33 cellular contexts compared by ENCODE assay signal in genomic region chr16:67039260-67040020, GRCh38. TPM values are rescaled to one million over a fixed set of nuclear protein-coding genes. Genes with fewer than 3 reads are reported as not detected.
DNase-seq lines count a peak whose midpoint lies in the region; ATAC-seq and TF ChIP-seq lines count a peak whose summit lies in the region.
"Had no signal": no experiment of that assay in that cellular context is flagged by ENCODE, and none has a peak within 500 bp of the region (broad histone marks: within the 10 kb centered on the region; RNA-seq: fewer than 3 reads in every experiment).

No MANE protein-coding gene starts in this region.

- peaks cover 37% of the 10 kb centered on the region for H3K36me3 ChIP-seq in osteoblast (ENCODE audit: insufficient read depth, low read length)
- H3K36me3 ChIP-seq in BE2C = peaks cover 38% of the 10 kb centered on the region
- H3K36me3 ChIP-seq: neutrophil had no signal

- H3K79me2 ChIP-seq in osteoblast (ENCODE audit: insufficient read depth, low read length) = peaks cover 96% of the 10 kb centered on the region

- H2AFZ ChIP-seq in osteoblast (ENCODE audit: low read length) = no peak overlapping the region

- TF ChIP-seq CTCF in dorsolateral prefrontal cortex (IDR thresholded peaks at IDR 0.05 in 54 of 56, conservative IDR thresholded peaks at IDR 0.05 in 2 of 56; ENCODE audit: low read depth in 1 of 56, partially characterized antibody in 56 of 56) (no peak), osteoblast (IDR thresholded peaks at IDR 0.05; ENCODE audit: extremely low read depth, low read depth, low read length) (no peak), BE2C (IDR thresholded peaks at IDR 0.05; ENCODE audit: low read depth, low read length) (no peak)

- H3K9me3 ChIP-seq in osteoblast (ENCODE audit: low read depth, low read length) (no peaks in the 10 kb centered on the region), BE2C (no peaks in the 10 kb centered on the region)
- H3K9me3 ChIP-seq: left ventricle myocardium inferior, neutrophil, psoas muscle, SJSA1, tibial artery, vagina had no signal

- H3K4me3 ChIP-seq in dorsolateral prefrontal cortex (no peak overlapping the region), osteoblast (ENCODE audit: insufficient read depth, low read length) (no peak overlapping the region), BE2C (ENCODE audit: low read depth, low read length) (no peak overlapping the region)
- H3K4me3 ChIP-seq: cardiac muscle cell, left ventricle myocardium inferior, psoas muscle, SJSA1, tibial artery, vagina had no signal

- peak; percentile 77 for ATAC-seq in HG02610 (IDR thresholded peaks at IDR 0.05; ENCODE audit: unreplicated experiment)
- ATAC-seq: HCT116, psoas muscle, sciatic nerve had no signal

- H3K27ac ChIP-seq in dorsolateral prefrontal cortex (peak overlapping the region in 44 of 59 donors; percentile 0 to 86 (median 66)), osteoblast (ENCODE audit: low read depth, low read length) (peak overlapping the region; percentile 47)
- H3K27ac ChIP-seq: cardiac muscle cell, epithelial cell of prostate, left ventricle myocardium inferior, neutrophil, psoas muscle, SJSA1, tibial artery, vagina, WERI-Rb-1 had no signal

- H3K36me3 Mint-ChIP-seq in activated CD4-positive, alpha-beta T cell treated with anti-CD3 and anti-CD28 coated beads, Interleukin-2, amount 10 ng/mL, durations not matched to agents 24 days and 14 days (ENCODE audit: low read depth) = peaks cover 62% of the 10 kb centered on the region

- peak overlapping the region; percentile 41 for H3K27ac Mint-ChIP-seq in activated CD4-positive, alpha-beta T cell treated with anti-CD3 and anti-CD28 coated beads, Interleukin-2, amount 10 ng/mL, durations not matched to agents 24 days and 14 days
- H3K27ac Mint-ChIP-seq: activated naive CD8-positive, alpha-beta T cell treated with anti-CD3 and anti-CD28 coated beads, Interleukin-2, amount 10 ng/mL, durations not matched to agents 7 days and 5 days had no signal

- H3K27me3 Mint-ChIP-seq in activated CD4-positive, alpha-beta T cell treated with anti-CD3 and anti-CD28 coated beads, Interleukin-2, amount 10 ng/mL, durations not matched to agents 24 days and 14 days = no peaks in the 10 kb centered on the region
- H3K27me3 Mint-ChIP-seq: activated naive CD8-positive, alpha-beta T cell treated with anti-CD3 and anti-CD28 coated beads, Interleukin-2, amount 10 ng/mL, durations not matched to agents 7 days and 5 days; CD4-positive, CD25-positive, alpha-beta regulatory T cell had no signal

- peak; percentile 43 for DNase-seq in activated CD4-positive, alpha-beta T cell treated with anti-CD3 and anti-CD28 coated beads, Interleukin-2, amount 10 ng/mL, durations not matched to agents 24 days and 14 days
- no peak for DNase-seq in activated CD4-positive, alpha-beta T cell treated with anti-CD3 and anti-CD28 coated beads for 1 hour
- no peak for DNase-seq in dorsolateral prefrontal cortex
- no peak for DNase-seq in osteoblast (ENCODE audit: insufficient read length, low spot score, missing footprints)
- no peak for DNase-seq in NCI-H1694 treated with DMSO at 0.1 percent for 48 hours (lab: John Stamatoyannopoulos, UW)
- DNase-seq in BE2C = no peak
- DNase-seq in SIG-M5 (lab: John Stamatoyannopoulos, UW) = no peak
- DNase-seq: activated CD8-positive, alpha-beta memory T cell treated with anti-CD3 and anti-CD28 coated beads, Interleukin-2, amount 50 U/mL, for 48 hours; activated naive CD8-positive, alpha-beta T cell treated with anti-CD3 and anti-CD28 coated beads, Interleukin-2, amount 10 ng/mL, durations not matched to agents 7 days and 5 days; CD4-positive, CD25-positive, alpha-beta regulatory T cell; effector CD8-positive, alpha-beta T cell; head of caudate nucleus; left ventricle myocardium inferior; NCI-H1092; NCI-H1694; NCI-H2171 treated with DMSO at 0.1 percent for 48 hours; NCI-H510A; psoas muscle; RPMI8226; stimulated activated CD4-positive, alpha-beta T cell treated with anti-CD3 and anti-CD28 coated beads, Interleukin-12 subunit alpha, Interleukin-12 subunit beta, amount 100 ng/mL, for 4 hours; stimulated activated CD4-positive, alpha-beta T cell treated with anti-CD3 and anti-CD28 coated beads, Interleukin-2, amount 100 ng/mL, for 48 hours; T-helper 9 cell; tibial artery; WERI-Rb-1 had no signal

- H4K20me1 ChIP-seq in osteoblast (ENCODE audit: insufficient read depth, low read length) = peaks cover 11% of the 10 kb centered on the region

- no peak overlapping the region for H3K4me3 Mint-ChIP-seq in activated CD4-positive, alpha-beta T cell treated with anti-CD3 and anti-CD28 coated beads, Interleukin-2, amount 10 ng/mL, durations not matched to agents 24 days and 14 days
- H3K4me3 Mint-ChIP-seq: activated naive CD8-positive, alpha-beta T cell treated with anti-CD3 and anti-CD28 coated beads, Interleukin-2, amount 10 ng/mL, durations not matched to agents 7 days and 5 days; CD4-positive, CD25-positive, alpha-beta regulatory T cell had no signal

- H3K27me3 ChIP-seq in dorsolateral prefrontal cortex (no peaks in the 10 kb centered on the region), osteoblast (ENCODE audit: insufficient read depth, low read length) (no peaks in the 10 kb centered on the region), BE2C (no peaks in the 10 kb centered on the region)
- H3K27me3 ChIP-seq: cardiac muscle cell, neutrophil, SJSA1, tibial artery, vagina had no signal

- intact Hi-C loops in activated CD4-positive, alpha-beta T cell treated with anti-CD3 and anti-CD28 coated beads, Interleukin-2, amount 10 ng/mL, durations not matched to agents 24 days and 14 days (cut with micrococcal nuclease) = loop anchor here (2.0 kb wide), 1 partner anchor 15 kb away; no protein-coding TSS in a partner anchor
- intact Hi-C loops in dorsolateral prefrontal cortex (cut with DNase I) = no loop called here

- no peaks in the 10 kb centered on the region for H3K9me3 Mint-ChIP-seq in activated CD4-positive, alpha-beta T cell treated with anti-CD3 and anti-CD28 coated beads, Interleukin-2, amount 10 ng/mL, durations not matched to agents 24 days and 14 days
- H3K9me3 Mint-ChIP-seq: activated naive CD8-positive, alpha-beta T cell treated with anti-CD3 and anti-CD28 coated beads, Interleukin-2, amount 10 ng/mL, durations not matched to agents 7 days and 5 days; CD4-positive, CD25-positive, alpha-beta regulatory T cell had no signal

- no peak overlapping the region for H3K4me2 ChIP-seq in osteoblast (ENCODE audit: insufficient read depth, low read length)

- peaks cover 24% of the 10 kb centered on the region for H3K4me1 ChIP-seq in osteoblast (ENCODE audit: insufficient read depth, low read length)
- peaks cover 17% of the 10 kb centered on the region for H3K4me1 ChIP-seq in BE2C

- peaks cover 46% of the 10 kb centered on the region for H3K4me1 Mint-ChIP-seq in activated CD4-positive, alpha-beta T cell treated with anti-CD3 and anti-CD28 coated beads, Interleukin-2, amount 10 ng/mL, durations not matched to agents 24 days and 14 days

RNA-seq across cellular contexts. Expression of gene CBFB, which starts 10.5 kb away (rescaled TPM):
- total RNA-seq in activated CD4-positive, alpha-beta T cell treated with anti-CD3 and anti-CD28 coated beads, Interleukin-2, amount 10 ng/mL, durations not matched to agents 24 days and 14 days = 163 and 172 TPM in 2 replicates
- total RNA-seq in dorsolateral prefrontal cortex = 10 to 100 TPM; 16.0 to 71.3 (median 36.7) TPM
- total RNA-seq in osteoblast = 61.3 and 63.0 TPM in 2 replicates
- polyA plus RNA-seq in BE2C (2012; ENCODE audit: insufficient read depth, insufficient read length, low read depth) = 51.0 TPM

RNA-seq across cellular contexts. Expression of gene CES4A, which starts 51.1 kb away (rescaled TPM):
- total RNA-seq in activated CD4-positive, alpha-beta T cell treated with anti-CD3 and anti-CD28 coated beads, Interleukin-2, amount 10 ng/mL, durations not matched to agents 24 days and 14 days = 27.0 and 27.5 TPM in 2 replicates
- total RNA-seq in dorsolateral prefrontal cortex (100 to 1,000 TPM in 75 of 120 experiments, 10 to 100 TPM in 45; 46.0 to 216 (median 110) TPM), osteoblast (1.5 and 1.8 TPM in 2 replicates)
- not detected for polyA plus RNA-seq in BE2C (2012; ENCODE audit: insufficient read depth, insufficient read length, low read depth)
- total RNA-seq: A172, SJSA1 had no signal
